9 cellular contexts compared by ENCODE assay signal in the genomic region with DNA sequence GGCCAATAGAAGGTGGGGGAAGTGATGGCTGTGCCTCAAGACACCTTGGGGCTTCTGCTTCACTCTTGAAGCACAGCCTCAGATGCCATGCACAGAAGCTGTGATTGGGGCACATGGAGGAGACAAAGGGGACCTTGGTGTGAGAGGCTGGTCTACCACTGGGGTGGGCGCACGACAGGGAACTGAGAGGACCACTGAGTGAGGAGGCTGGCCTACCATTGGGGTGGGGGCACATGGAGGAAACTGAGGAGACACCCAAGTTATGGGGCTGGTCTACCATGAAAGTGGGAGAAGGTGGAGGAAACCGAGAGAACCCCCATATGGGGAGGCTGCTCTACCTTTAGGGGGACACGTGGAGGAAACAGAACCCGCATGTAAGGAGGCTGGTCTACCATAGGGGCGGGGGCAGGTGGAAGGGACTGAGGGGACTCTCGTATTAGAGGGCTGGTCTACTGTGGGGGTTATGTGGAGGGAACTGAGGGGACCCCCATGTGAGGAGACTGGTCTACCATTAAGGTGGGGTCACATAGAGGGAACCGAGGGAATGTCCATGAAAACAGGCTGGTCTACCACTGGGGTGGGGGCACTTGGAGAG.
"Had no signal": no experiment of that assay in that cellular context is flagged by ENCODE, and none has a peak within 500 bp of the region (broad histone marks: within the 10 kb centered on the region; RNA-seq: fewer than 3 reads in every experiment).

No MANE protein-coding gene starts in this region.

- H3K4me3 Mint-ChIP-seq: nephron; stimulated activated naive B cell treated with anti-CD40 and anti-IgM and Interleukin-4, amounts not matched to agents 10 μg/mL and 1 μg/mL and 100 μg/mL, for 72 hours had no signal

- DNase-seq: activated CD4-positive, alpha-beta T cell treated with anti-CD3 and anti-CD28 coated beads, Interleukin-2, amount 50 U/mL, for 48 hours; activated naive CD4-positive, alpha-beta T cell; kidney glomerular epithelial cell; mesendoderm; stimulated activated CD4-positive, alpha-beta T cell treated with anti-CD3 and anti-CD28 coated beads, Interleukin-2, amount 100 ng/mL, for 48 hours; stimulated activated naive B cell treated with anti-CD40 and anti-IgM and Interleukin-4, amounts not matched to agents 10 μg/mL and 1 μg/mL and 100 μg/mL, for 72 hours; T1000; transverse colon had no signal

- H3K4me1 Mint-ChIP-seq: nephron had no signal

- H3K27ac Mint-ChIP-seq: nephron; stimulated activated naive B cell treated with anti-CD40 and anti-IgM and Interleukin-4, amounts not matched to agents 10 μg/mL and 1 μg/mL and 100 μg/mL, for 72 hours had no signal

- ATAC-seq: stimulated activated naive B cell treated with anti-CD40 and anti-IgM and Interleukin-4, amounts not matched to agents 10 μg/mL and 1 μg/mL and 100 μg/mL, for 72 hours had no signal
